ENCODE assay signal across 8 cellular contexts in the genomic region with DNA sequence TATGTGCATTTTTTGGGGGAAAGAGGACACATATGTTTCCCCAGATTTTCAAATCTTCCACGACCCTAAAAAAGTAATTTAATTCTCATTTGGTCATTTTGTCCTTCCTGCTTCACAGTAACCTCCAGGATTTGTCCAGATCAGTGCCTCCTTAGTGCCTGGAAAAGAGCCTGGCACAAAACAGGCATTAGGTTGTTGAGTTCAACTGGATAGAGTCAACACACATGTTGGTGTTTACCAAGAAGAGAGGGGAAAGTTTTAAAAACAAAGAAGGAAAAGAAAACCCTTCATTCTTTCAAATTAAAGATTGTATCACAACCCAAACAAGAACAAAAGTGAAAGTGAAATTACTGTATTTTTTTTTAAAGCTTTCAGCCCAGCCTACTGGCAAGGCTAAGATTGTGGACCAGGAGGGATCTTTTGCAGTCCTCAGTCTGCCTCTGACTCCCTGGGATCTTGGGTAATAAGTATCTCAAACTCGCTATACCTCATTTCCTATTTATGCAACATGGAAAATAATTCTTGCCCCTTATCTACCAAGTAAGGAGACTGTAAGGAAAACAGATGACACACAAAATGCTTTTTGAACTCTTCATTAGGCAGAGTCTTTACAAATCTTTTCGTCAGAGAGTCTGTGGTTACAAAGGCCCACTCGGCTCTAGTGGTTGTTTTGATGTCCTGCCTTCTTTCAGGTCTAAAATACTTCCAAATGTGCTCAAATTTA. TPM values are rescaled to one million over a fixed set of nuclear protein-coding genes. Genes with fewer than 3 reads are reported as not detected.
A peak's percentile ranks its signal among the peaks of the same experiment; 100 is the strongest.
DNase-seq lines count a peak whose midpoint lies in the region; ATAC-seq and TF ChIP-seq lines count a peak whose summit lies in the region.

No MANE protein-coding gene starts in this region.

- H3K36me3 ChIP-seq in DND-41 (ENCODE audit: insufficient read depth, low read length) = no peaks in the 10 kb centered on the region
- H3K36me3 ChIP-seq in trophoblast cell (ENCODE audit: control insufficient read depth in 1 of 2, insufficient read depth in 2 of 2, low read length in 2 of 2) = no peaks in the 10 kb centered on the region

- WGBS in trophoblast cell (ENCODE audit: extremely low coverage, insufficient coverage, insufficient read length) = no CpG with 5 or more reads among the region's 4 CpGs

- peak overlapping the region; percentile 11 for H3K9ac ChIP-seq in DND-41 (ENCODE audit: low read depth, low read length)
- no peak overlapping the region for H3K9ac ChIP-seq in trophoblast cell (ENCODE audit: low read length)

- H4K12ac ChIP-seq in trophoblast cell (ENCODE audit: low read depth, low read length) = no peak overlapping the region

- H3K27ac ChIP-seq in DND-41 (ENCODE audit: low read length) (peak overlapping the region; percentile 64), trophoblast cell (ENCODE audit: low read depth, low read length) (no peak overlapping the region)

- H2BK120ac ChIP-seq in trophoblast cell (ENCODE audit: insufficient read depth, low read length, poor library complexity) = no peak overlapping the region

- DNase-seq in DND-41 (peak; percentile 51), NCI-H226 (peak; percentile 97), trophoblast cell (peak; percentile 54 to 86), NCI-H2029 treated with DMSO at 0.1 percent for 48 hours (lab: John Stamatoyannopoulos, UW) (no peak), SHP77 (lab: John Stamatoyannopoulos, UW) (no peak), T1000 (lab: John Stamatoyannopoulos, UW) (no peak)
- DNase-seq in central memory CD8-positive, alpha-beta T cell (ENCODE audit: low spot score in 2 of 2) = no peak

- no peaks in the 10 kb centered on the region for H3K79me1 ChIP-seq in trophoblast cell (ENCODE audit: low read length)

- no peaks in the 10 kb centered on the region for H3K79me2 ChIP-seq in DND-41 (ENCODE audit: insufficient read depth, low read length)
- no peaks in the 10 kb centered on the region for H3K79me2 ChIP-seq in trophoblast cell (ENCODE audit: control insufficient read depth, insufficient read depth, low read length, poor library complexity)

- H3K9me3 Mint-ChIP-seq in central memory CD8-positive, alpha-beta T cell = no peaks in the 10 kb centered on the region

- no peaks in the 10 kb centered on the region for H3K27me3 Mint-ChIP-seq in central memory CD8-positive, alpha-beta T cell

- peak overlapping the region; percentile 78 for H2AFZ ChIP-seq in DND-41 (ENCODE audit: low read depth, low read length)
- H2AFZ ChIP-seq in trophoblast cell (ENCODE audit: insufficient read depth, low read length, poor library complexity) = no peak overlapping the region

- TF ChIP-seq CTCF in DND-41 (IDR thresholded peaks at IDR 0.05; ENCODE audit: borderline replicate concordance, extremely low read depth, low read length, poor library complexity, severe bottlenecking) = peak; percentile 19

- no peaks in the 10 kb centered on the region for H4K20me1 ChIP-seq in DND-41 (ENCODE audit: insufficient read depth, low read length)

- no peak overlapping the region for H3K23ac ChIP-seq in trophoblast cell (ENCODE audit: low read length)

- no peak overlapping the region for H4K91ac ChIP-seq in trophoblast cell (ENCODE audit: low read depth, low read length)

- no peak overlapping the region for H3K18ac ChIP-seq in trophoblast cell (ENCODE audit: low read length)

- H3K14ac ChIP-seq in trophoblast cell (ENCODE audit: low read length) = no peak overlapping the region

- no peak overlapping the region for H2BK12ac ChIP-seq in trophoblast cell (ENCODE audit: low read length)

- H3K4me1 ChIP-seq in DND-41 (ENCODE audit: insufficient read depth, low read length) (peaks cover 25% of the 10 kb centered on the region), trophoblast cell (ENCODE audit: control insufficient read depth in 1 of 2, insufficient read depth in 2 of 2, low read length in 2 of 2) (peaks cover 0 to 3% of the 10 kb centered on the region in 2 experiments)

- H3K4me3 Mint-ChIP-seq in central memory CD8-positive, alpha-beta T cell = peak overlapping the region; percentile 66

- H4K8ac ChIP-seq in trophoblast cell (ENCODE audit: low read depth, low read length) = no peak overlapping the region

- H3K27me3 ChIP-seq in DND-41 (ENCODE audit: insufficient read depth, low read length, poor library complexity) (no peaks in the 10 kb centered on the region), trophoblast cell (ENCODE audit: insufficient read depth, low read length) (no peaks in the 10 kb centered on the region)

- no peak overlapping the region for H2AK5ac ChIP-seq in trophoblast cell (ENCODE audit: low read length)

- no peak overlapping the region for H2BK5ac ChIP-seq in trophoblast cell (ENCODE audit: low read depth, low read length, poor library complexity)

- H3K4me2 ChIP-seq in DND-41 (ENCODE audit: insufficient read depth, low read length) (peak overlapping the region; percentile 68), trophoblast cell (ENCODE audit: low read length) (no peak overlapping the region)

- peak overlapping the region; percentile 58 for H3K27ac Mint-ChIP-seq in central memory CD8-positive, alpha-beta T cell (ENCODE audit: low read depth)

- H3K36me3 Mint-ChIP-seq in central memory CD8-positive, alpha-beta T cell (ENCODE audit: insufficient read depth) = peaks cover 2% of the 10 kb centered on the region

- no peak overlapping the region for H3K4ac ChIP-seq in trophoblast cell (ENCODE audit: low read depth, low read length)

- ATAC-seq in DND-41 (ENCODE audit: insufficient read depth, low read depth) (peak; percentile 90), GM21390 (IDR thresholded peaks at IDR 0.05; ENCODE audit: unreplicated experiment) (peak; percentile 63)
- peak; percentile 72 for ATAC-seq in central memory CD8-positive, alpha-beta T cell (replicated peaks; ENCODE audit: extremely low read depth, poor library complexity, severe bottlenecking)

- H3K4me3 ChIP-seq in DND-41 (ENCODE audit: low read depth in 1 of 2, low read length in 2 of 2) (peak overlapping the region in 1 of 2 experiments; percentile 50; a peak in 2 of 4 replicates), trophoblast cell (ENCODE audit: low read depth, low read length) (no peak overlapping the region)

- peaks cover 31% of the 10 kb centered on the region for H3K4me1 Mint-ChIP-seq in central memory CD8-positive, alpha-beta T cell

- H3K9me3 ChIP-seq in DND-41 (ENCODE audit: insufficient read depth, low read length, severe bottlenecking) = no peaks in the 10 kb centered on the region
- H3K9me3 ChIP-seq in trophoblast cell (ENCODE audit: insufficient read depth, low read depth, low read length) = no peaks in the 10 kb centered on the region

RNA-seq across cellular contexts. Expression of a gene that starts 57.8 kb away (rescaled TPM):
- polyA plus RNA-seq in trophoblast cell (2013) = 15.2 and 15.3 TPM in 2 replicates

Comparison
In these comparisons a context has a peak if more than half of its experiments do, and no peak if none do; other contexts are left out.
1. DNase-seq: peak in DND-41 (single experiment), NCI-H226 (single experiment) and trophoblast cell (2 of 2); none in central memory CD8-positive, alpha-beta T cell (0 of 2), NCI-H2029 treated with DMSO at 0.1 percent for 48 hours (single experiment), SHP77 (0 of 2) and T1000 (single experiment).
2. Peak in every context shown above with its lines, with median percentiles within 50 percentile points of each other: ATAC-seq.